ENCODE assay signal across 1 cellular context in the genomic region with DNA sequence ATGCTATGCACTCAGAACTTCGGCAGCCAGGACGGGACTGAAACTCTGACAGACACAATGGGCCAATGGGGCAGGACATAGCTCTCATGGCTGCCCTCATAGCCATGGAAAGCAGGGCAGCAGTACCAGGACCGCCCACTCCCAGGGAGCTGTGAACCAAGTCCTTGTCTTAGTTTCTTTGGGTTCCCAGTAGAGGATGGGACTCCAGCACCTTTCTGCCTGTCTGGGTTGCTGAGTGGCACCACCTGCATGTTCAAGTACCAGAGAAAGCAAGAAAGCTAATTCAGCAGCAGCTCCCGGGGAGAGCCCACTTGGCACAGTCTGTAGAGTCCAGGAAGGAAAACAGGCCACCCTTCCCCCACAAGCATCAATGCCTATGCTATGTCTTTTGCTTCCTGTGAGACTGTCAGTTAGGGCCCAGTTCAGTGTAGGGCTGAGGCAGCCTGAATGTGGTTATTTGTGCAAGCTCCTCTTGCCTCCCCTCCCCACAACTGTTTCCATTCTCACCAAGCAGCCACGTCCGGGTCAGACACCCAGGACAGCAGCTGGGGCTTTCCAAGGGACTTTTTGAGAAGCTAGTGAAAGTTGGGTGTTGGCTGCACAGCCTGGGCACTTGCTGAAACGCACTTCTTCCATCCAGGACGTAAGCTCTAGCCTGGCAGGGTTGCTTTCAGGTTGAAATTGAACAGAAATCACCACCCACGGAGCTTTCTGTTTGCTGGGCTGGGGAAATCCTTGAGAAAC.
TF ChIP-seq lines count a peak whose summit lies in the region.

No MANE protein-coding gene starts in this region.

TF ChIP-seq in IMR-90, 13 proteins besides CTCF, POLR2A, EP300 and RAD21 (continued from another document):
- TF ChIP-seq, protein P1, sequence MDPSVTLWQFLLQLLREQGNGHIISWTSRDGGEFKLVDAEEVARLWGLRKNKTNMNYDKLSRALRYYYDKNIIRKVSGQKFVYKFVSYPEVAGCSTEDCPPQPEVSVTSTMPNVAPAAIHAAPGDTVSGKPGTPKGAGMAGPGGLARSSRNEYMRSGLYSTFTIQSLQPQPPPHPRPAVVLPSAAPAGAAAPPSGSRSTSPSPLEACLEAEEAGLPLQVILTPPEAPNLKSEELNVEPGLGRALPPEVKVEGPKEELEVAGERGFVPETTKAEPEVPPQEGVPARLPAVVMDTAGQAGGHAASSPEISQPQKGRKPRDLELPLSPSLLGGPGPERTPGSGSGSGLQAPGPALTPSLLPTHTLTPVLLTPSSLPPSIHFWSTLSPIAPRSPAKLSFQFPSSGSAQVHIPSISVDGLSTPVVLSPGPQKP (IDR thresholded peaks at IDR 0.05; ENCODE audit: borderline replicate concordance, low read depth, low read length), result no peak
- TF ChIP-seq, protein P2, sequence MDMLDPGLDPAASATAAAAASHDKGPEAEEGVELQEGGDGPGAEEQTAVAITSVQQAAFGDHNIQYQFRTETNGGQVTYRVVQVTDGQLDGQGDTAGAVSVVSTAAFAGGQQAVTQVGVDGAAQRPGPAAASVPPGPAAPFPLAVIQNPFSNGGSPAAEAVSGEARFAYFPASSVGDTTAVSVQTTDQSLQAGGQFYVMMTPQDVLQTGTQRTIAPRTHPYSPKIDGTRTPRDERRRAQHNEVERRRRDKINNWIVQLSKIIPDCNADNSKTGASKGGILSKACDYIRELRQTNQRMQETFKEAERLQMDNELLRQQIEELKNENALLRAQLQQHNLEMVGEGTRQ (IDR thresholded peaks at IDR 0.05; ENCODE audit: low read depth, low read length), result no peak
- TF ChIP-seq MAZ (IDR thresholded peaks at IDR 0.05; ENCODE audit: borderline replicate concordance, low read depth, low read length) (no peak), CEBPB (IDR thresholded peaks at IDR 0.05; ENCODE audit: low read depth, low read length) (no peak), BHLHE40 (IDR thresholded peaks at IDR 0.05; ENCODE audit: low read depth, low read length) (no peak), MXI1 (IDR thresholded peaks at IDR 0.05; ENCODE audit: borderline replicate concordance, low read depth, low read length) (no peak)
TF ChIP-seq in IMR-90: peak in this region for 0.
